Comparison of ENCODE assay signal across 1 cellular context in genomic region chr12:49794021-49794420, GRCh38.
TF ChIP-seq lines count a peak whose summit lies in the region.

No MANE protein-coding gene starts in this region.

TF ChIP-seq in GM12878, 131 proteins besides CTCF, POLR2A, EP300 and RAD21:
- TF ChIP-seq KDM1A (IDR thresholded peaks at IDR 0.05; ENCODE audit: borderline replicate concordance) (no peak), BCLAF1 (IDR thresholded peaks at IDR 0.05) (no peak), TBL1XR1 (IDR thresholded peaks at IDR 0.05; ENCODE audit: low read depth, low read length) (no peak), ZBTB4 (CRISPR knock-in tag; IDR thresholded peaks at IDR 0.05) (no peak), PBX3 (IDR thresholded peaks at IDR 0.05; ENCODE audit: insufficient replicate concordance, low read depth, low read length) (no peak), NFIC (IDR thresholded peaks at IDR 0.05; ENCODE audit: low read depth, low read length) (no peak), MEF2A (IDR thresholded peaks at IDR 0.05; ENCODE audit: insufficient read depth, low read depth, low read length) (no peak), ATF2 (IDR thresholded peaks at IDR 0.05; ENCODE audit: low read length) (no peak), SKIL (IDR thresholded peaks at IDR 0.05; ENCODE audit: low read depth, poor library complexity, severe bottlenecking) (no peak), MXI1 (IDR thresholded peaks at IDR 0.05; ENCODE audit: low read depth, low read length) (no peak), GABPA (IDR thresholded peaks at IDR 0.05; ENCODE audit: low read depth) (no peak), ZSCAN29 (IDR thresholded peaks at IDR 0.05) (no peak), CBFB (IDR thresholded peaks at IDR 0.05; ENCODE audit: low read depth) (no peak), CREB1 (IDR thresholded peaks at IDR 0.05; ENCODE audit: low read depth) (no peak), CHD4 (IDR thresholded peaks at IDR 0.05) (no peak), EGR1 (IDR thresholded peaks at IDR 0.05; ENCODE audit: borderline replicate concordance in 1 of 2, low read depth in 2 of 2, low read length in 2 of 2) (no peak), RAD51 (IDR thresholded peaks at IDR 0.05) (no peak), SMAD1 (IDR thresholded peaks at IDR 0.05; ENCODE audit: low read depth, partially characterized antibody) (no peak), ESRRA (IDR thresholded peaks at IDR 0.05; ENCODE audit: low read length) (no peak)
